Comparison of ENCODE assay signal across 2 cellular contexts in the genomic region with DNA sequence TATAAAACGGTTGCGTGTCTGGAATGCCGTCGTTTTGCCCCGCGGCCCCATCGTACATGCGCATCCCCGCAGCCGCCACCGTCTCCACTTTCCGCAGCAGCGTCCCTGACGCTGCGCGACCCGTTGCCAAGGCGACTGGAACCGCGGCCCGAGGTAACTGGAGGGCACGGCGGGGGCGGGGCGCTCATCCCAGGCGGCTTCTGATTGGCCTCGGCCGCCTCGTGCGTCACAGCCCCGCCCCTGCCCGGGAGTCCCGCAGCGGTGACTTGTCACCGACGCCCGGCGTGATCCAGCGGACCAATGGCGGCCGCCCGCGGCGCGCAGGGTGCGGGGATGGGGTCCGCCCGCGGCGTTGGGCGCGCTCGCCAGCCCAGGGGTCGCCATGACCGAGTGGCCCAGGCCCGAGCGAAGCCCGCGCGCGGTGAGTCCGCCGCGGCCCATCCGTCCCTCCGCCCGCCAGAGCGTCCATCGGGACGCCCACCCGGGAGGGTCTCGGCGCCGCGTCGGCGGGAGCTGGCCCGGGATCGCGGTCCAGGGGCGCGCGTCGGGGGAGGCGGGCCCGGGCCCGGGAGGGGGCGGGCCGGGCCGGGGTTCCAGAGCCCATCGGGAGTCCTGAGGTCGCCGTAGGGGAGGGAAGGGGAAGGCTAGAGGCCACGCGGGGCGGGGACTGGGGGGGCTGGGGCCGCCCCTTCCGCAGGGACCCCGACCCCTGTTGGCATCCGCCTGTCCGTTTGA.
TF ChIP-seq lines count a peak whose summit lies in the region.

Gene ZSCAN1, plus strand, starts transcription at position 285 of the 735 bp plus-strand sequence. CDS start 3,812 bp downstream, outside the sequence.

TF ChIP-seq in SK-N-SH, 30 proteins besides CTCF, POLR2A, EP300 and RAD21 (continued from another document):
- no peak for TF ChIP-seq FOSL2 (IDR thresholded peaks at IDR 0.05; ENCODE audit: borderline replicate concordance, low read depth)
- TF ChIP-seq MEF2A (IDR thresholded peaks at IDR 0.05; ENCODE audit: borderline replicate concordance, low read depth), result no peak
- TF ChIP-seq FOXM1 (IDR thresholded peaks at IDR 0.05; ENCODE audit: low read depth), result no peak
- no peak for TF ChIP-seq ZBTB33 (IDR thresholded peaks at IDR 0.05; ENCODE audit: borderline replicate concordance, low read depth)
- TF ChIP-seq CHD2 (IDR thresholded peaks at IDR 0.05; ENCODE audit: low read length, partially characterized antibody), result no peak
- no peak for TF ChIP-seq NFIC (IDR thresholded peaks at IDR 0.05; ENCODE audit: borderline replicate concordance)
- TF ChIP-seq SIN3A (IDR thresholded peaks at IDR 0.05; ENCODE audit: borderline replicate concordance, low read depth, low read length), result no peak
- TF ChIP-seq POLR2AphosphoS5 (IDR thresholded peaks at IDR 0.05; ENCODE audit: low read depth, low read length), result no peak
- TF ChIP-seq USF2 (IDR thresholded peaks at IDR 0.05; ENCODE audit: borderline replicate concordance, low read depth, low read length), result no peak
- TF ChIP-seq EZH2phosphoT487 (IDR thresholded peaks at IDR 0.05; ENCODE audit: borderline replicate concordance, low read depth), result no peak
- no peak for TF ChIP-seq NRF1 (IDR thresholded peaks at IDR 0.05; ENCODE audit: low read depth, low read length)
- TF ChIP-seq RXRA (IDR thresholded peaks at IDR 0.05; ENCODE audit: borderline replicate concordance, low read depth), result no peak
- no peak for TF ChIP-seq YY1 (IDR thresholded peaks at IDR 0.05; ENCODE audit: low read depth)
- TF ChIP-seq ELF1 (IDR thresholded peaks at IDR 0.05), result no peak
- no peak for TF ChIP-seq SMC3 (IDR thresholded peaks at IDR 0.05; ENCODE audit: low read depth, low read length)
- TF ChIP-seq MXI1 (IDR thresholded peaks at IDR 0.05; ENCODE audit: low read depth, low read length), result no peak
- TF ChIP-seq USF1 (IDR thresholded peaks at IDR 0.05; ENCODE audit: borderline replicate concordance, low read depth), result no peak
- TF ChIP-seq JUND (IDR thresholded peaks at IDR 0.05), result no peak
- TF ChIP-seq IRF3 (IDR thresholded peaks at IDR 0.05; ENCODE audit: low read depth, low read length), result no peak

TF ChIP-seq in SK-N-SH treated with all-trans-retinoic acid at 6 μM for 48 hours, 23 proteins besides CTCF, POLR2A, EP300 and RAD21 (continued from another document):
- TF ChIP-seq CSRNP3 (CRISPR knock-in tag; IDR thresholded peaks at IDR 0.05) (no peak), BACH2 (CRISPR knock-in tag; IDR thresholded peaks at IDR 0.05; ENCODE audit: borderline replicate concordance) (no peak), ESRRG (CRISPR knock-in tag; IDR thresholded peaks at IDR 0.05) (no peak), ZC3H10 (CRISPR knock-in tag; IDR thresholded peaks at IDR 0.05) (no peak), TOX (CRISPR knock-in tag; IDR thresholded peaks at IDR 0.05; ENCODE audit: borderline replicate concordance) (no peak)
